In the genomic region with DNA sequence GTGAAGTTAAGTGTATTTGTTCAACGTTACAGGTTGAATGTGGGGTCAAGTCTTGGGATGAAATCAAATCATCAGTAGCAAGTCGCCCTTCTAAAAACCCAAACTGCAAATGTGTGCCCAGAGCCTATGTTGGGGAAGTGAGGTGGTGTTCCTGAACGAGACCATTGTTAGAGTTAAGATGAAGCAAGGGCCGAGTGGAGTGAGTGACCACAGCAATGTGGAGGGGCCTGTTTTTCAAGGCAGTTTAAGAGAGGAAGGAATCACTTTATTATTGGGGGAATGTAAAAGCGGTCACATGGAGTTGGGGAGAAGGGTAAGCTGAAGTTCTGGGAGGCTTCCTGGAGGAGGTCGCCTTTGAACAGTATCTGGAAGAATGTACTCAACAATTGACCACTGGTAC, we compare ENCODE assay signal across 10 cellular contexts.
"Had no signal": no experiment of that assay in that cellular context is flagged by ENCODE, and none has a peak within 500 bp of the region (broad histone marks: within the 10 kb centered on the region; RNA-seq: fewer than 3 reads in every experiment).

No MANE protein-coding gene starts in this region.

- H3K4me3 Mint-ChIP-seq: HFFc6 had no signal

- H3K27ac ChIP-seq: GM23248, HL-60, KMS-11 had no signal

- H3K4me2 ChIP-seq: KMS-11 had no signal

- DNase-seq: GM23248, H7, HFFc6, IMR-90, KBM-7 had no signal

- ATAC-seq: HCT116, HepG2 had no signal

- H3K27ac Mint-ChIP-seq: HFFc6 had no signal

- H3K9ac ChIP-seq: GM23248, KMS-11 had no signal

- FAIRE-seq: HepG2 had no signal

- H2AFZ ChIP-seq: GM23248 had no signal

- H3K4me1 ChIP-seq: HAP-1 had no signal

- H3K36me3 ChIP-seq: HAP-1 had no signal

- H3K4me3 ChIP-seq: GM23248, HAP-1 had no signal

- H3K9me3 ChIP-seq: HAP-1 had no signal
